In genomic region chr3:14460342-14461005, GRCh38 we compare ENCODE assay signal across 1 cellular context.
TF ChIP-seq lines count a peak whose summit lies in the region.

No MANE protein-coding gene starts in this region.

TF ChIP-seq in IMR-90, 13 proteins besides CTCF, POLR2A, EP300 and RAD21 (continued from another document):
- TF ChIP-seq MAFK (IDR thresholded peaks at IDR 0.05; ENCODE audit: low read depth, low read length) (no peak), MAZ (IDR thresholded peaks at IDR 0.05; ENCODE audit: borderline replicate concordance, low read depth, low read length) (peak; percentile 34; the same call in 1 of the 2 replicates), SMC3 (IDR thresholded peaks at IDR 0.05; ENCODE audit: low read depth, low read length) (no peak), MXI1 (IDR thresholded peaks at IDR 0.05; ENCODE audit: borderline replicate concordance, low read depth, low read length) (peak; percentile 67; the same call in 1 of the 2 replicates), CEBPB (IDR thresholded peaks at IDR 0.05; ENCODE audit: low read depth, low read length) (no peak)
TF ChIP-seq in IMR-90: peak in this region for 3.
